Comparison of ENCODE assay signal across 19 cellular contexts in the genomic region with DNA sequence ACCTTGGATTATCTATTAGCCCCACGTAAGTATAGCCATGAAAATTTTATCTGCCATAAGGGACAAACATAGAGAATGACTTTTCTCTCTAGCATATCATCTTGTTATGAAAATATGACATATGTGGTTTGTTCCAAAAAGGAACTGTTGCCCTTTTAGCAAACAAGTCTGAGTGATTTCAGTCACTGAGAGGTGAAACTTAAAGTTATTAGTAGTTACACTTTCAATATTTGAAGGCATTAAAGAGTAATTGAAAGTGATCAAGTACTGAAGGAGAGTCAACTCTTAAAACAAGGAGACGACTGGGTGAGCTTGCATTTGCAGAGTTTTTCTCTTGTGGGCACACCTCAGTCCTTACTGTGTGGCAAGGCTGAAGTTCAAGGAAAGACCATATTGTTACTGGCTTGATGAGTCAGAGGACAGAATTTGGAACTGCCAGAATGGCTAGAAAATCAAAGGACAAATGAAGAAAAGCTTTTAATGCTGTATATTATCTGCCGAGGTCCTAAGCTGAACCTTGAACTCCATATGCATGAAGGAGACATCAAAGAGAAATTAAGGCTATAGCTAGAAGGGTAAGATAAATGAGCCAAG.
DNase-seq lines count a peak whose midpoint lies in the region; ATAC-seq, FAIRE-seq and TF ChIP-seq lines count a peak whose summit lies in the region.
"Had no signal": no experiment of that assay in that cellular context is flagged by ENCODE, and none has a peak within 500 bp of the region (broad histone marks: within the 10 kb centered on the region; RNA-seq: fewer than 3 reads in every experiment).

No MANE protein-coding gene starts in this region.

- FAIRE-seq in GM19239 (lab: Jason Lieb, UNC): peak; percentile 8
- FAIRE-seq: A549, endothelial cell of umbilical vein, GM12892 had no signal

- ATAC-seq in HG02571 (IDR thresholded peaks at IDR 0.05; ENCODE audit: unreplicated experiment) (peak; percentile 58), HG03521 (IDR thresholded peaks at IDR 0.05; ENCODE audit: unreplicated experiment) (peak; percentile 77), GM21723 (IDR thresholded peaks at IDR 0.05; ENCODE audit: unreplicated experiment) (no peak)
- ATAC-seq: A549 had no signal

- intact Hi-C loops in CD14-positive monocyte (cut with micrococcal nuclease): no loop called here

- no peak overlapping the region for H3K4me3 ChIP-seq in GM12865 (ENCODE audit: low read depth, low read length)
- no peak overlapping the region for H3K4me3 ChIP-seq in coronary artery
- H3K4me3 ChIP-seq: A549, PC-9 had no signal

- TF ChIP-seq CTCF in GM12865 (IDR thresholded peaks at IDR 0.05; ENCODE audit: insufficient read depth, low read depth, low read length, missing control alignments) (no peak), coronary artery (IDR thresholded peaks at IDR 0.05) (no peak), CD14-positive monocyte (IDR thresholded peaks at IDR 0.05) (no peak)

- H3K27ac Mint-ChIP-seq in CD14-positive monocyte: no peak overlapping the region
- H3K27ac Mint-ChIP-seq: CD4-positive, alpha-beta T cell; nephron had no signal

- H3K4me1 Mint-ChIP-seq in CD14-positive monocyte: no peaks in the 10 kb centered on the region
- H3K4me1 Mint-ChIP-seq: nephron had no signal

- peaks cover 3 to 10% (median 7%) of the 10 kb centered on the region in 7 donors for H3K9me3 Mint-ChIP-seq in CD14-positive monocyte
- H3K9me3 Mint-ChIP-seq: CD4-positive, alpha-beta T cell had no signal

- no peak overlapping the region for H3K27ac ChIP-seq in coronary artery
- H3K27ac ChIP-seq: A549, PC-9 had no signal

- H3K4me3 Mint-ChIP-seq in CD14-positive monocyte: no peak overlapping the region
- H3K4me3 Mint-ChIP-seq: CD4-positive, alpha-beta T cell; nephron had no signal

- H3K36me3 Mint-ChIP-seq in CD14-positive monocyte: no peaks in the 10 kb centered on the region

- peaks cover 0 to 2% (median 0%) of the 10 kb centered on the region in 3 donors for H3K27me3 Mint-ChIP-seq in CD14-positive monocyte (ENCODE audit: low read depth in 3 of 3)

- DNase-seq in GM12865 (ENCODE audit: low read depth): peak; percentile 76
- DNase-seq in GM19239 (ENCODE audit: insufficient read length, low spot score): no peak
- DNase-seq in coronary artery (ENCODE audit: low spot score): no peak
- no peak for DNase-seq in CD14-positive monocyte (ENCODE audit: low spot score)
- DNase-seq in iPS-NIHi11 (ENCODE audit: low spot score): no peak
- DNase-seq: activated effector memory CD4-positive, alpha-beta T cell treated with Interleukin-2 at 50 U/mL for 16 hours; amygdala; CD4-positive, alpha-beta T cell; Kasumi-1; NCI-H524; PC-9; SK-N-SH had no signal
